Comparison of ENCODE assay signal across 17 cellular contexts in genomic region chr5:78629590-78629989, GRCh38. TPM values are rescaled to one million over a fixed set of nuclear protein-coding genes. Genes with fewer than 3 reads are reported as not detected.
DNase-seq lines count a peak whose midpoint lies in the region; ATAC-seq and TF ChIP-seq lines count a peak whose summit lies in the region.
"Had no signal": no experiment of that assay in that cellular context is flagged by ENCODE, and none has a peak within 500 bp of the region (broad histone marks: within the 10 kb centered on the region; RNA-seq: fewer than 3 reads in every experiment).

No MANE protein-coding gene starts in this region.

- H2BK12ac ChIP-seq in trophoblast cell (ENCODE audit: low read length): peak overlapping the region; percentile 37

- H4K91ac ChIP-seq in trophoblast cell (ENCODE audit: low read depth, low read length): peak overlapping the region; percentile 71

- H3K27ac ChIP-seq in endodermal cell (ENCODE audit: low read depth, low read length) (no peak overlapping the region), trophoblast cell (ENCODE audit: low read depth, low read length) (peak overlapping the region; percentile 70)
- no peak overlapping the region for H3K27ac ChIP-seq in CD8-positive, alpha-beta T cell (ENCODE audit: low read depth, low read length)
- H3K27ac ChIP-seq: HL-60 had no signal

- ATAC-seq in left ventricle myocardium superior: peak; percentile 32
- ATAC-seq in CD8-positive, alpha-beta T cell: no peak
- ATAC-seq: K562 had no signal

- no peak overlapping the region for H2AFZ ChIP-seq in trophoblast cell (ENCODE audit: insufficient read depth, low read length, poor library complexity)

- CTCF ChIA-PET in CD8-positive, alpha-beta T cell (lab: Charles Lee): no interaction called here

- no peak overlapping the region for H3K4me2 ChIP-seq in trophoblast cell (ENCODE audit: low read length)

- no peak for TF ChIP-seq CTCF in endodermal cell (conservative IDR thresholded peaks at IDR 0.05)
- TF ChIP-seq CTCF in CD8-positive, alpha-beta T cell (IDR thresholded peaks at IDR 0.05): no peak

- no peak overlapping the region for H3K23ac ChIP-seq in trophoblast cell (ENCODE audit: low read length)

- no peak overlapping the region for H4K8ac ChIP-seq in trophoblast cell (ENCODE audit: low read depth, low read length)

- H3K14ac ChIP-seq in trophoblast cell (ENCODE audit: low read length): no peak overlapping the region

- no peak overlapping the region for H2AK5ac ChIP-seq in trophoblast cell (ENCODE audit: low read length)

- H3K9me3 ChIP-seq in endodermal cell (ENCODE audit: control insufficient read depth, low read length): peaks cover 22% of the 10 kb centered on the region
- H3K9me3 ChIP-seq in trophoblast cell (ENCODE audit: insufficient read depth, low read depth, low read length): no peaks in the 10 kb centered on the region
- no peaks in the 10 kb centered on the region for H3K9me3 ChIP-seq in CD8-positive, alpha-beta T cell (ENCODE audit: low read length)
- H3K9me3 ChIP-seq: Caco-2 had no signal

- H3K36me3 Mint-ChIP-seq in endodermal cell (ENCODE audit: low read depth): peaks cover 90% of the 10 kb centered on the region
- H3K36me3 Mint-ChIP-seq in CD8-positive, alpha-beta T cell: no peaks in the 10 kb centered on the region
- H3K36me3 Mint-ChIP-seq: CD8-positive, alpha-beta memory T cell had no signal

- H2BK5ac ChIP-seq in trophoblast cell (ENCODE audit: low read depth, low read length, poor library complexity): no peak overlapping the region

- no peaks in the 10 kb centered on the region for H3K9me3 Mint-ChIP-seq in endodermal cell
- no peaks in the 10 kb centered on the region for H3K9me3 Mint-ChIP-seq in CD8-positive, alpha-beta T cell
- H3K9me3 Mint-ChIP-seq: CD14-positive monocyte; CD8-positive, alpha-beta memory T cell had no signal

- DNase-seq in left ventricle myocardium superior (no peak), cardiac septum (ENCODE audit: low spot score) (no peak), endodermal cell (peak; percentile 8), trophoblast cell (no peak), NOMO-1 (lab: John Stamatoyannopoulos, UW; ENCODE audit: unreplicated experiment in 2 of 2) (no peak)
- DNase-seq in CD8-positive, alpha-beta T cell: no peak
- no peak for DNase-seq in activated T-cell treated with anti-CD3 and anti-CD28 coated beads, Interleukin-2, amount 50 U/mL, for 1 hour
- DNase-seq: 8988T; Caco-2; CD8-positive, alpha-beta memory T cell; DND-41; GDM1; HCEC 1CT had no signal

- H3K79me2 ChIP-seq in trophoblast cell (ENCODE audit: control insufficient read depth, insufficient read depth, low read length, poor library complexity): peaks cover 20% of the 10 kb centered on the region

- H3K27me3 Mint-ChIP-seq in endodermal cell (ENCODE audit: insufficient read depth): no peaks in the 10 kb centered on the region
- peaks cover 2% of the 10 kb centered on the region for H3K27me3 Mint-ChIP-seq in CD8-positive, alpha-beta T cell (ENCODE audit: low read depth)
- H3K27me3 Mint-ChIP-seq: B cell had no signal

- H3K27me3 ChIP-seq in endodermal cell (ENCODE audit: control insufficient read depth, insufficient read depth, low read length, poor library complexity, severe bottlenecking) (no peaks in the 10 kb centered on the region), trophoblast cell (ENCODE audit: insufficient read depth, low read length) (no peaks in the 10 kb centered on the region)
- no peaks in the 10 kb centered on the region for H3K27me3 ChIP-seq in CD8-positive, alpha-beta T cell (ENCODE audit: insufficient read depth, low read length)

- POLR2A ChIA-PET in CD8-positive, alpha-beta T cell (lab: Charles Lee): no interaction called here

- H3K9ac ChIP-seq in endodermal cell (ENCODE audit: extremely low read depth, low read length, poor library complexity, severe bottlenecking) (no peak overlapping the region), trophoblast cell (ENCODE audit: low read length) (no peak overlapping the region)

- no peak overlapping the region for H3K27ac Mint-ChIP-seq in endodermal cell
- H3K27ac Mint-ChIP-seq in CD8-positive, alpha-beta T cell: no peak overlapping the region
- H3K27ac Mint-ChIP-seq: B cell; CD14-positive monocyte; CD8-positive, alpha-beta memory T cell had no signal

- H4K12ac ChIP-seq in trophoblast cell (ENCODE audit: low read depth, low read length): no peak overlapping the region

- no peak overlapping the region for H3K4me3 Mint-ChIP-seq in endodermal cell
- no peak overlapping the region for H3K4me3 Mint-ChIP-seq in CD8-positive, alpha-beta T cell
- H3K4me3 Mint-ChIP-seq: B cell; CD14-positive monocyte; CD8-positive, alpha-beta memory T cell had no signal

- H3K4ac ChIP-seq in trophoblast cell (ENCODE audit: low read depth, low read length): no peak overlapping the region

- H3K79me1 ChIP-seq in trophoblast cell (ENCODE audit: low read length): peaks cover 25% of the 10 kb centered on the region

- no peak overlapping the region for H3K18ac ChIP-seq in trophoblast cell (ENCODE audit: low read length)

- H3K36me3 ChIP-seq in endodermal cell (ENCODE audit: control insufficient read depth, insufficient read depth, low read length) (peaks cover 91% of the 10 kb centered on the region), trophoblast cell (ENCODE audit: control insufficient read depth in 1 of 2, insufficient read depth in 2 of 2, low read length in 2 of 2) (peaks cover 18 to 20% of the 10 kb centered on the region in 2 experiments)
- H3K36me3 ChIP-seq in CD8-positive, alpha-beta T cell (ENCODE audit: insufficient read depth, low read length): no peaks in the 10 kb centered on the region

- 95 to 96% methylated on average over 3 of the region's 3 CpGs for WGBS in endodermal cell (ENCODE audit: insufficient coverage in 1 of 2, insufficient read length in 1 of 2), 2 experiments
- WGBS in trophoblast cell (ENCODE audit: extremely low coverage, insufficient coverage, insufficient read length): no CpG with 5 or more reads among the region's 3 CpGs

- H3K4me1 ChIP-seq in endodermal cell (ENCODE audit: control insufficient read depth, insufficient read depth, low read length) (peaks cover 56% of the 10 kb centered on the region), trophoblast cell (ENCODE audit: control insufficient read depth in 1 of 2, insufficient read depth in 2 of 2, low read length in 2 of 2) (peaks cover 50 to 56% of the 10 kb centered on the region in 2 experiments)
- H3K4me1 ChIP-seq in CD8-positive, alpha-beta T cell (ENCODE audit: insufficient read depth, low read length): no peaks in the 10 kb centered on the region

- peaks cover 84% of the 10 kb centered on the region for H3K4me1 Mint-ChIP-seq in endodermal cell
- no peaks in the 10 kb centered on the region for H3K4me1 Mint-ChIP-seq in CD8-positive, alpha-beta T cell (ENCODE audit: low read depth)
- H3K4me1 Mint-ChIP-seq: CD8-positive, alpha-beta memory T cell had no signal

- H2BK120ac ChIP-seq in trophoblast cell (ENCODE audit: insufficient read depth, low read length, poor library complexity): peak overlapping the region; percentile 17

- H3K4me3 ChIP-seq in endodermal cell (ENCODE audit: low read length): no peak overlapping the region
- H3K4me3 ChIP-seq in trophoblast cell (ENCODE audit: low read depth, low read length): no peak overlapping the region
- H3K4me3 ChIP-seq in CD8-positive, alpha-beta T cell (ENCODE audit: low read depth, low read length): no peak overlapping the region
- H3K4me3 ChIP-seq: K562 had no signal

- intact Hi-C loops in left ventricle myocardium superior (cut with micrococcal nuclease) (no loop called here), cardiac septum (cut with DNase I) (no loop called here)
- intact Hi-C loops in CD8-positive, alpha-beta T cell (cut with DNase I, micrococcal nuclease): no loop called here

RNA-seq across cellular contexts. Expression of gene LHFPL2, which starts 19.0 kb away (rescaled TPM):
- total RNA-seq in left ventricle myocardium superior: 5.4 TPM
- total RNA-seq in cardiac septum: 7.9 TPM
- total RNA-seq in endodermal cell: 100 to 1,000 TPM; 136 to 238 TPM
- 23.7 TPM for polyA plus RNA-seq in endodermal cell (2013, experiment 1 of 2)
- polyA plus RNA-seq in endodermal cell (2013, experiment 2 of 2): 24.8 TPM
- polyA plus RNA-seq in trophoblast cell (2013): 27.9 and 29.1 TPM in 2 replicates
- total RNA-seq in CD8-positive, alpha-beta T cell: under 1 TPM; 0.57 to 0.94 TPM

Comparison
In these comparisons a context has a peak if more than half of its experiments do, and no peak if none do; other contexts are left out.
1. RNA of gene LHFPL2, which starts 19.0 kb away (total RNA-seq): 136 to 238 TPM in endodermal cell; 7.9 TPM in cardiac septum (single experiment), 5.4 TPM in left ventricle myocardium superior (single experiment) and 0.57 to 0.94 TPM in CD8-positive, alpha-beta T cell; every median in the first group is over 10 times any median in the second.